14 cellular contexts compared by ENCODE assay signal in genomic region chr2:219644801-219645480, GRCh38. TPM values are rescaled to one million over a fixed set of nuclear protein-coding genes. Genes with fewer than 3 reads are reported as not detected.
DNase-seq lines count a peak whose midpoint lies in the region; ATAC-seq and TF ChIP-seq lines count a peak whose summit lies in the region.
"Had no signal": no experiment of that assay in that cellular context is flagged by ENCODE, and none has a peak within 500 bp of the region (broad histone marks: within the 10 kb centered on the region; RNA-seq: fewer than 3 reads in every experiment).

No MANE protein-coding gene starts in this region.

- H3K4me3 ChIP-seq in ovary = no peak overlapping the region
- no peak overlapping the region for H3K4me3 ChIP-seq in body of pancreas
- H3K4me3 ChIP-seq in colonic mucosa = no peak overlapping the region
- H3K4me3 ChIP-seq: suprapubic skin had no signal

- H3K9ac ChIP-seq in colonic mucosa (ENCODE audit: low read depth in 2 of 2, low read length in 2 of 2) = no peak overlapping the region

- intact Hi-C loops in cardiac septum (cut with DNase I) = loop anchor here (1.0 to 2.0 kb wide), 3 partner anchors 14 to 75 kb away; no protein-coding TSS in a partner anchor
- intact Hi-C loops in ovary (cut with DNase I) = loop anchor here (5.0 to 10.0 kb wide), 6 partner anchors 42 to 103 kb away; partner anchors contain the start of genes CHPF (in 1 of the 4), INHA (in 1 of the 4), OBSL1 (in 1 of the 4) and TMEM198 (in 1 of the 4)
- intact Hi-C loops in body of pancreas (cut with DNase I) = no loop called here
- intact Hi-C loops in colonic mucosa (cut with DNase I) = loop anchor here (5.0 kb wide), 1 partner anchor 42 kb away; no protein-coding TSS in a partner anchor

- H3K9me3 ChIP-seq in ovary = no peaks in the 10 kb centered on the region
- no peaks in the 10 kb centered on the region for H3K9me3 ChIP-seq in body of pancreas
- H3K9me3 ChIP-seq in colonic mucosa = no peaks in the 10 kb centered on the region
- H3K9me3 ChIP-seq: suprapubic skin had no signal

- H3K27ac ChIP-seq in RWPE1 (peak overlapping the region; percentile 82), ovary (peak overlapping the region; percentile 31 to 47), body of pancreas (no peak overlapping the region), colonic mucosa (no peak overlapping the region)
- H3K27ac ChIP-seq: suprapubic skin had no signal

- no peak for DNase-seq in HFFc6
- DNase-seq in RWPE1 (ENCODE audit: low spot score) = no peak
- peak; percentile 73 for DNase-seq in cardiac septum (ENCODE audit: low spot score)
- DNase-seq in ovary = peak; percentile 50 to 57 (median 51)
- DNase-seq in body of pancreas = no peak
- no peak for DNase-seq in colonic mucosa
- DNase-seq in EL = no peak
- DNase-seq: CD4-positive, CD25-positive, alpha-beta regulatory T cell; hippocampal formation; KBM-7; nephron progenitor cell; stimulated activated CD4-positive, alpha-beta T cell treated with anti-CD3 and anti-CD28 coated beads, Interleukin-4, amount 100 ng/mL, for 24 hours had no signal

- H3K27ac Mint-ChIP-seq in HFFc6 = peak overlapping the region; percentile 70
- H3K27ac Mint-ChIP-seq: nephron progenitor cell had no signal

- POLR2A ChIA-PET in RWPE1 (lab: Yijun Ruan, JAX; ENCODE audit: low non-redundant PET) = interaction anchor here (1.0 kb wide), 1 partner anchor 44 kb away, joined by 5 read pairs; no protein-coding TSS in a partner anchor

- WGBS in ovary, 3 donors = 45 to 63% (median 54%) methylated on average over 17 of the region's 17 CpGs
- 43 to 64% methylated on average over 8 to 17 of the region's 17 CpGs for WGBS in body of pancreas, 2 donors

- H3K27me3 Mint-ChIP-seq in HFFc6 (ENCODE audit: insufficient read depth) = peaks cover 4% of the 10 kb centered on the region

- H3K4me1 Mint-ChIP-seq in HFFc6 (ENCODE audit: low read depth) = peaks cover 42% of the 10 kb centered on the region

- no peaks in the 10 kb centered on the region for H3K9me3 Mint-ChIP-seq in HFFc6
- H3K9me3 Mint-ChIP-seq: CD4-positive, CD25-positive, alpha-beta regulatory T cell; nephron progenitor cell had no signal

- no peaks in the 10 kb centered on the region; the same call in 1 of the 2 replicates for H3K36me3 Mint-ChIP-seq in HFFc6 (ENCODE audit: low read depth)
- H3K36me3 Mint-ChIP-seq: CD4-positive, CD25-positive, alpha-beta regulatory T cell had no signal

- H3K36me3 ChIP-seq in ovary (no peaks in the 10 kb centered on the region), body of pancreas (replicated peaks in 1 of 2; ENCODE audit: insufficient read depth in 1 of 2, low read depth in 2 of 2) (no peaks in the 10 kb centered on the region), colonic mucosa (no peaks in the 10 kb centered on the region)
- H3K36me3 ChIP-seq: suprapubic skin had no signal

- H3K27me3 ChIP-seq in ovary = no peaks in the 10 kb centered on the region
- H3K27me3 ChIP-seq in body of pancreas = no peaks in the 10 kb centered on the region
- H3K27me3 ChIP-seq in colonic mucosa = no peaks in the 10 kb centered on the region

- H3K4me1 ChIP-seq in ovary (ENCODE audit: insufficient read depth) = peaks cover 28% of the 10 kb centered on the region
- H3K4me1 ChIP-seq in body of pancreas = peaks cover 5% of the 10 kb centered on the region
- H3K4me1 ChIP-seq in colonic mucosa = no peaks in the 10 kb centered on the region

- CTCF ChIA-PET in RWPE1 (lab: Yijun Ruan, JAX) = interaction anchor here (0.6 kb wide), 2 partner anchors 9 to 548 kb away, joined by 3 to 4 read pairs; no protein-coding TSS in a partner anchor

- TF ChIP-seq CTCF in HFFc6 (IDR thresholded peaks at IDR 0.05) = no peak
- no peak for TF ChIP-seq CTCF in RWPE1 (conservative IDR thresholded peaks at IDR 0.05; ENCODE audit: low read depth)
- no peak for TF ChIP-seq CTCF in ovary (IDR thresholded peaks at IDR 0.05)
- no peak for TF ChIP-seq CTCF in body of pancreas (IDR thresholded peaks at IDR 0.05)
- no peak for TF ChIP-seq CTCF in colonic mucosa (IDR thresholded peaks at IDR 0.05)

- ATAC-seq in body of pancreas (no peak), GM18505 (IDR thresholded peaks at IDR 0.05; ENCODE audit: unreplicated experiment) (no peak)

- TF ChIP-seq POLR2A in ovary (IDR thresholded peaks at IDR 0.05) (no peak), body of pancreas (IDR thresholded peaks at IDR 0.05) (no peak), GM18505 (IDR thresholded peaks at IDR 0.05; ENCODE audit: borderline replicate concordance, extremely low read depth, insufficient read depth, insufficient read length) (no peak)

- TF ChIP-seq EP300 in ovary (IDR thresholded peaks at IDR 0.05) = no peak

- H3K4me3 Mint-ChIP-seq in HFFc6 = peak overlapping the region; percentile 43
- H3K4me3 Mint-ChIP-seq: CD4-positive, CD25-positive, alpha-beta regulatory T cell; nephron progenitor cell had no signal

RNA-seq across cellular contexts. Expression of gene SLC4A3, which starts 17.5 kb away (rescaled TPM):
- 10 to 100 TPM in 1 of 6 experiments, 1 to 10 TPM in 5; 3.7 to 13.5 (median 4.3) TPM for total RNA-seq in HFFc6 (2021; fragmentation: NEBNext Ultra II Directional; extraction: Animal tissue kit (Norgen Biotek cat#: 25700))
- total RNA-seq in cardiac septum (396 TPM), ovary (100 to 1,000 TPM in 4 of 7 donors, 10 to 100 TPM in 3; 29.6 to 232 (median 106) TPM), body of pancreas (10 to 100 TPM in 1 of 2 donors, 1 to 10 TPM in 1; 2.6 to 10.9 TPM), colonic mucosa (under 1 TPM; 0.47 to 0.72 TPM)
- polyA plus RNA-seq in ovary = 10 to 100 TPM in 1 of 2 donors, 1 to 10 TPM in 1; 5.3 to 83.6 TPM
- total RNA-seq: CD4-positive, CD25-positive, alpha-beta regulatory T cell had no signal
- polyA plus RNA-seq: CD4-positive, CD25-positive, alpha-beta regulatory T cell had no signal

RNA-seq across cellular contexts. Expression of gene STK11IP, which starts 47.3 kb away (rescaled TPM):
- 10 to 100 TPM; 17.4 to 21.5 (median 18.9) TPM for total RNA-seq in HFFc6 (2021; fragmentation: NEBNext Ultra II Directional; extraction: Animal tissue kit (Norgen Biotek cat#: 25700))
- total RNA-seq in cardiac septum (20.2 TPM), ovary (10 to 100 TPM; 30.3 to 73.7 (median 43.8) TPM), body of pancreas (10 to 100 TPM in 1 of 2 donors, 1 to 10 TPM in 1; 9.6 to 18.1 TPM), colonic mucosa (10 to 100 TPM; 25.4 to 42.7 TPM)
- 10 to 100 TPM in 1 of 2 donors, 1 to 10 TPM in 1; 9.2 to 46.2 TPM for polyA plus RNA-seq in ovary

Comparison
In these comparisons a context has a peak if more than half of its experiments do, and no peak if none do; other contexts are left out.
1. DNase-seq: peak in cardiac septum (single experiment) and ovary (5 of 5); none in HFFc6 (single experiment), RWPE1 (single experiment), body of pancreas (0 of 4), colonic mucosa (single experiment) and EL (single experiment).
2. H3K27ac ChIP-seq: peak in RWPE1 (single experiment) and ovary (2 of 2); none in body of pancreas (0 of 4) and colonic mucosa (single experiment).